ENCODE assay signal across 8 cellular contexts in genomic region chr3:184005981-184006507, GRCh38. TPM values are rescaled to one million over a fixed set of nuclear protein-coding genes. Genes with fewer than 3 reads are reported as not detected.
A peak's percentile ranks its signal among the peaks of the same experiment; 100 is the strongest.
DNase-seq lines count a peak whose midpoint lies in the region; ATAC-seq and TF ChIP-seq lines count a peak whose summit lies in the region.

No MANE protein-coding gene starts in this region.

- DNase-seq in DMS 273 treated with DMSO at 0.1 percent for 48 hours (lab: John Stamatoyannopoulos, UW) (peak; percentile 94), dorsolateral prefrontal cortex (peak in 7 of 10 donors; percentile 36 to 92 (median 50))
- no peak for DNase-seq in activated effector memory CD4-positive, alpha-beta T cell treated with Interleukin-2 at 50 U/mL for 16 hours

- H3K9ac ChIP-seq in OCI-LY3 (ENCODE audit: low read length) = 0 out of 2 replicates have a peak overlapping the region, but pooled peaks have one; percentile 4

- no peak for TF ChIP-seq RAD21 in Ishikawa (IDR thresholded peaks at IDR 0.05; ENCODE audit: low read depth)

- TF ChIP-seq CTCF in OCI-LY3 (IDR thresholded peaks at IDR 0.05; ENCODE audit: low read depth, low read length) (no peak), dorsolateral prefrontal cortex (IDR thresholded peaks at IDR 0.05 in 54 of 56, conservative IDR thresholded peaks at IDR 0.05 in 2 of 56; ENCODE audit: low read depth in 1 of 56, partially characterized antibody in 56 of 56) (no peak)

- no peaks in the 10 kb centered on the region for H3K9me3 ChIP-seq in OCI-LY3 (ENCODE audit: insufficient read depth, low read length)
- H3K9me3 ChIP-seq in mononuclear cell (ENCODE audit: low read depth, low read length) = no peaks in the 10 kb centered on the region

- no peaks in the 10 kb centered on the region for H4K20me1 ChIP-seq in OCI-LY3 (ENCODE audit: insufficient read depth, low read length)

- no peaks in the 10 kb centered on the region for H3K36me3 ChIP-seq in OCI-LY3 (replicated peaks; ENCODE audit: low read depth, low read length)

- no peaks in the 10 kb centered on the region for H3K79me2 ChIP-seq in OCI-LY3 (ENCODE audit: low read length)

- ATAC-seq in GM21367 (IDR thresholded peaks at IDR 0.05; ENCODE audit: unreplicated experiment) (peak; percentile 71), GM21526 (IDR thresholded peaks at IDR 0.05; ENCODE audit: low FRiP score, unreplicated experiment) (no peak)

- H3K4me1 ChIP-seq in OCI-LY3 (ENCODE audit: low read length) = peaks cover 23% of the 10 kb centered on the region
- H3K4me1 ChIP-seq in mononuclear cell (ENCODE audit: insufficient read depth, low read length) = peaks cover 26% of the 10 kb centered on the region

- peak; percentile 61; the same call in 1 of the 2 replicates for TF ChIP-seq EP300 in Ishikawa (IDR thresholded peaks at IDR 0.05; ENCODE audit: borderline replicate concordance)

- H3K4me2 ChIP-seq in OCI-LY3 (ENCODE audit: low read length) = peak overlapping the region; percentile 56

- H3K27ac ChIP-seq in OCI-LY3 (ENCODE audit: low read length) = no peak overlapping the region
- H3K27ac ChIP-seq in dorsolateral prefrontal cortex = peak overlapping the region in 25 of 59 donors; percentile 2 to 64 (median 32)

- no peaks in the 10 kb centered on the region for H3K27me3 ChIP-seq in OCI-LY3 (ENCODE audit: low read depth, low read length)
- no peaks in the 10 kb centered on the region for H3K27me3 ChIP-seq in dorsolateral prefrontal cortex
- H3K27me3 ChIP-seq in mononuclear cell (ENCODE audit: insufficient read depth, low read length) = no peaks in the 10 kb centered on the region

- 0 out of 2 replicates have a peak overlapping the region, but pooled peaks have one; percentile 56 for H2AFZ ChIP-seq in OCI-LY3 (ENCODE audit: low read depth, low read length)

- intact Hi-C loops in dorsolateral prefrontal cortex (cut with DNase I) = no loop called here

- peak overlapping the region; percentile 4 for H3K4me3 ChIP-seq in OCI-LY3 (ENCODE audit: low read length)
- peak overlapping the region in 46 of 59 donors; percentile 0 to 56 (median 30) for H3K4me3 ChIP-seq in dorsolateral prefrontal cortex
- peak overlapping the region; percentile 10 for H3K4me3 ChIP-seq in mononuclear cell (ENCODE audit: low read length)

TF ChIP-seq in Ishikawa, 13 proteins besides CTCF, POLR2A, EP300 and RAD21:
- TF ChIP-seq EGR1 (IDR thresholded peaks at IDR 0.05) = no peak
- TF ChIP-seq, protein P1, sequence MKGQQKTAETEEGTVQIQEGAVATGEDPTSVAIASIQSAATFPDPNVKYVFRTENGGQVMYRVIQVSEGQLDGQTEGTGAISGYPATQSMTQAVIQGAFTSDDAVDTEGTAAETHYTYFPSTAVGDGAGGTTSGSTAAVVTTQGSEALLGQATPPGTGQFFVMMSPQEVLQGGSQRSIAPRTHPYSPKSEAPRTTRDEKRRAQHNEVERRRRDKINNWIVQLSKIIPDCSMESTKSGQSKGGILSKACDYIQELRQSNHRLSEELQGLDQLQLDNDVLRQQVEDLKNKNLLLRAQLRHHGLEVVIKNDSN (IDR thresholded peaks at IDR 0.05) = peak; percentile 49
- no peak for TF ChIP-seq ZBTB7A (IDR thresholded peaks at IDR 0.05; ENCODE audit: low read depth)
- TF ChIP-seq NFIC (IDR thresholded peaks at IDR 0.05) = peak; percentile 90
- TF ChIP-seq MAX (IDR thresholded peaks at IDR 0.05) = peak; percentile 95
- TF ChIP-seq TCF12 (IDR thresholded peaks at IDR 0.05; ENCODE audit: low read depth) = peak; percentile 83
- TF ChIP-seq YY1 (IDR thresholded peaks at IDR 0.05; ENCODE audit: low read depth) = peak; percentile 48; the same call in 1 of the 2 replicates
- TF ChIP-seq TEAD4 (IDR thresholded peaks at IDR 0.05) = peak; percentile 52; the same call in 1 of the 2 replicates
- TF ChIP-seq REST (IDR thresholded peaks at IDR 0.05; ENCODE audit: low read depth) = no peak
- TF ChIP-seq TAF1 (IDR thresholded peaks at IDR 0.05; ENCODE audit: low read depth) = 0 out of 2 replicates have a peak, but pooled peaks have one; percentile 24
- TF ChIP-seq CEBPB (IDR thresholded peaks at IDR 0.05) = peak; percentile 45; the same call in 1 of the 2 replicates
- TF ChIP-seq CREB1 (IDR thresholded peaks at IDR 0.05; ENCODE audit: low read depth) = no peak

RNA-seq across cellular contexts. Expression of gene ABCC5, which starts 11.6 kb away (rescaled TPM):
- total RNA-seq in dorsolateral prefrontal cortex (100 to 1,000 TPM in 98 of 120 experiments, 10 to 100 TPM in 22; 66.9 to 160 (median 119) TPM), mononuclear cell (6.5 TPM)

RNA-seq across cellular contexts. Expression of gene HTR3D, which starts 25.5 kb away (rescaled TPM):
- not detected for total RNA-seq in dorsolateral prefrontal cortex
- total RNA-seq in mononuclear cell = not detected

RNA-seq across cellular contexts. Expression of gene HTR3C, which starts 46.8 kb away (rescaled TPM):
- not detected for total RNA-seq in dorsolateral prefrontal cortex
- total RNA-seq in mononuclear cell = not detected
